8 cellular contexts compared by ENCODE assay signal in the genomic region with DNA sequence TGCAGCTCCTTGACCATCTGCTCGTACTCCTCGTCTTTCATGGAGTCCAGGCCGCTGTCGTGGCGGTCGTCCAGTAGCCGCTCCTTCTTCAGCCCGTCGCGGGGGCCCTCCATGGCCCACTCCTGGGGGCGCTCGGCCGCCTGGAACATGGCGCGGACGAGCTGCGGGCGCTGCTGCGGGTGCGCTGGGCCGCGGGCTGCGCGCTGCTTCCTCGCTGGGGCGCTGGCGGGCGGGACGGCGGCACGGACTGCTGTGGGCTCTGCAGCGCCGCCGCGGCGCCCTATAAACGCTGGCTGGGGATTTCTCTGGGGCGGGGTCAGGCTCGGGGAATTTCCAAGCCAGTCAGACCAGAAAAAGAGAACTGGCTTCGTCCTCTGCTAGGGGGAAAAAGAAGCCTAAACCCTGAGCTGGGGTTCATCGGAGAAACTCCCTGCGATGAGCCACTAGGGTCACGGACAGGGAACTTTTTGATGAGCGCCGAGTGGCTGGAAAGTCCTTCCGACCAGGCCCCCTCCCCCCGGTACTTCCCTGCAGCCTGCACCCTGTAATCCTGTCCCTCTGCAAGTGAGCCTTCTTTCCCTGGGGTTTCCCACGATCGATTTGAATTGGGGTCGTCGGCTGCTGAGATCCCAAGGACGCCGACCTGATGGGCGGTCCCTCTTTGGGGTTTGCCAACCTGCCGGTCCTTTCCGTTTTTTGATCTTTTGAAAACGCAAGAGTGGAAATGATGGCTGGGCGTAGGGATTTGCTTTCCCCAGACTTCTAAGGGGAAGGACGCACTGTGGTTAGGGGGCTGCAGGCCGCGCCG. TPM values are rescaled to one million over a fixed set of nuclear protein-coding genes. Genes with fewer than 3 reads are reported as not detected.
A peak's percentile ranks its signal among the peaks of the same experiment; 100 is the strongest.
DNase-seq lines count a peak whose midpoint lies in the region; ATAC-seq and TF ChIP-seq lines count a peak whose summit lies in the region.

A gene with protein sequence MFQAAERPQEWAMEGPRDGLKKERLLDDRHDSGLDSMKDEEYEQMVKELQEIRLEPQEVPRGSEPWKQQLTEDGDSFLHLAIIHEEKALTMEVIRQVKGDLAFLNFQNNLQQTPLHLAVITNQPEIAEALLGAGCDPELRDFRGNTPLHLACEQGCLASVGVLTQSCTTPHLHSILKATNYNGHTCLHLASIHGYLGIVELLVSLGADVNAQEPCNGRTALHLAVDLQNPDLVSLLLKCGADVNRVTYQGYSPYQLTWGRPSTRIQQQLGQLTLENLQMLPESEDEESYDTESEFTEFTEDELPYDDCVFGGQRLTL (minus strand): TSS at position 254 of the 808 bp plus-strand sequence. CDS start 105 bp downstream, at position 149.

- peak within 1 kb of the TSS; percentile 97 to 100 for H3K27ac ChIP-seq in coronary artery
- H3K27ac ChIP-seq in left lung: peak within 1 kb of the TSS; percentile 99

- H3K4me1 ChIP-seq in left lung: peaks cover 35 to 46% of the 10 kb centered on the region in 2 donors

- peaks cover 16 to 40% of the 10 kb centered on the region in 2 donors for H3K36me3 ChIP-seq in left lung

- H3K9me3 ChIP-seq in left lung: no peaks in the 10 kb centered on the region

- H3K4me1 Mint-ChIP-seq in activated CD4-positive, alpha-beta T cell treated with anti-CD3 and anti-CD28 coated beads, Interleukin-2, amount 10 ng/mL, durations not matched to agents 24 days and 14 days: peaks cover 42% of the 10 kb centered on the region

- intact Hi-C loops in activated CD4-positive, alpha-beta T cell treated with anti-CD3 and anti-CD28 coated beads, Interleukin-2, amount 10 ng/mL, durations not matched to agents 24 days and 14 days (cut with micrococcal nuclease): loop anchor here (1.0 to 2.0 kb wide), 12 partner anchors 12 to 531 kb away; partner anchors contain the start of genes FAM177A1, PRORP, PSMA6 and SRP54
- intact Hi-C loops in left lung (cut with DNase I): loop anchor here in 1 of 2 donors (5.0 to 10.0 kb wide), 2 partner anchors 67 to 190 kb away; no protein-coding TSS in a partner anchor

- H3K4me3 ChIP-seq in coronary artery: peak within 1 kb of the TSS; percentile 95
- peak within 1 kb of the TSS; percentile 89 to 100 for H3K4me3 ChIP-seq in left lung

- H3K27ac Mint-ChIP-seq in activated CD4-positive, alpha-beta T cell treated with anti-CD3 and anti-CD28 coated beads, Interleukin-2, amount 10 ng/mL, durations not matched to agents 24 days and 14 days: peak within 1 kb of the TSS; percentile 99

- peak within 1 kb of the TSS; percentile 97 for H3K4me3 Mint-ChIP-seq in activated CD4-positive, alpha-beta T cell treated with anti-CD3 and anti-CD28 coated beads, Interleukin-2, amount 10 ng/mL, durations not matched to agents 24 days and 14 days

- H3K36me3 Mint-ChIP-seq in activated CD4-positive, alpha-beta T cell treated with anti-CD3 and anti-CD28 coated beads, Interleukin-2, amount 10 ng/mL, durations not matched to agents 24 days and 14 days (ENCODE audit: low read depth): peaks cover 43% of the 10 kb centered on the region

- DNase-seq in C1 segment of cervical spinal cord (lab: John Stamatoyannopoulos, UW) (peak; percentile 42 to 97 (median 82)), GM19240 (ENCODE audit: insufficient read length, low spot score) (peak; percentile 50), NCI-H526 treated with DMSO at 0.1 percent for 48 hours (lab: John Stamatoyannopoulos, UW) (peak; percentile 66), coronary artery (ENCODE audit: low spot score) (peak; percentile 94), left lung (peak; percentile 92 to 98)
- peak; percentile 99 for DNase-seq in activated CD4-positive, alpha-beta T cell treated with anti-CD3 and anti-CD28 coated beads, Interleukin-2, amount 10 ng/mL, durations not matched to agents 24 days and 14 days
- DNase-seq in stimulated activated CD4-positive, alpha-beta T cell treated with anti-CD3 and anti-CD28 coated beads, Interleukin-4, amount 100 ng/mL, for 1 hour: peak; percentile 98

- no peaks in the 10 kb centered on the region for H3K27me3 ChIP-seq in left lung

- no peaks in the 10 kb centered on the region for H3K9me3 Mint-ChIP-seq in activated CD4-positive, alpha-beta T cell treated with anti-CD3 and anti-CD28 coated beads, Interleukin-2, amount 10 ng/mL, durations not matched to agents 24 days and 14 days

- TF ChIP-seq CTCF in coronary artery (IDR thresholded peaks at IDR 0.05): no peak
- TF ChIP-seq CTCF in left lung (IDR thresholded peaks at IDR 0.05): peak in 1 of 2 donors; percentile 49

- H3K27me3 Mint-ChIP-seq in activated CD4-positive, alpha-beta T cell treated with anti-CD3 and anti-CD28 coated beads, Interleukin-2, amount 10 ng/mL, durations not matched to agents 24 days and 14 days: no peaks in the 10 kb centered on the region

- ATAC-seq in HG03457 (IDR thresholded peaks at IDR 0.05; ENCODE audit: unreplicated experiment) (peak; percentile 44), left lung (peak; percentile 72)

RNA-seq across cellular contexts. Expression of the gene that starts here (rescaled TPM):
- 506 and 534 TPM in 2 replicates for total RNA-seq in activated CD4-positive, alpha-beta T cell treated with anti-CD3 and anti-CD28 coated beads, Interleukin-2, amount 10 ng/mL, durations not matched to agents 24 days and 14 days
- total RNA-seq in left lung: 100 to 1,000 TPM; 133 to 348 TPM

Comparison
In these comparisons a context has a peak if more than half of its experiments do, and no peak if none do; other contexts are left out.
1. Peak in every context shown above with its lines: DNase-seq, ATAC-seq, H3K4me3 ChIP-seq and H3K27ac ChIP-seq.